ENCODE assay signal across 11 cellular contexts in genomic region chr4:48557478-48557877, GRCh38.
A peak's percentile ranks its signal among the peaks of the same experiment; 100 is the strongest.
DNase-seq lines count a peak whose midpoint lies in the region; ATAC-seq and TF ChIP-seq lines count a peak whose summit lies in the region.
"Had no signal": no experiment of that assay in that cellular context is flagged by ENCODE, and none has a peak within 500 bp of the region (broad histone marks: within the 10 kb centered on the region; RNA-seq: fewer than 3 reads in every experiment).

No MANE protein-coding gene starts in this region.

- no peak overlapping the region for H2BK120ac ChIP-seq in IMR-90 (ENCODE audit: low read depth, low read length)

- H3K27me3 ChIP-seq in IMR-90 (ENCODE audit: control insufficient read depth, insufficient read depth, low read length) (no peaks in the 10 kb centered on the region), brain microvascular endothelial cell (replicated peaks) (no peaks in the 10 kb centered on the region)

- no peak overlapping the region for H4K8ac ChIP-seq in IMR-90 (ENCODE audit: low read depth in 2 of 2, low read length in 2 of 2)

- no peak overlapping the region for H4K5ac ChIP-seq in IMR-90 (ENCODE audit: low read depth, low read length)

- H3K9me3 ChIP-seq in IMR-90 (ENCODE audit: control insufficient read depth, insufficient read depth, low read length) = no peaks in the 10 kb centered on the region; the same call in 1 of the 2 replicates

- BruUV-seq in IMR-90 (replicated peaks; lab: Mats Ljungman, UMichigan) = no TSS peak

- peak; percentile 23 for DNase-seq in NCI-H82 (lab: John Stamatoyannopoulos, UW)
- no peak for DNase-seq in NCI-H82 treated with DMSO at 0.1 percent for 48 hours (lab: John Stamatoyannopoulos, UW; ENCODE audit: unreplicated experiment)
- no peak for DNase-seq in IMR-90
- DNase-seq in brain microvascular endothelial cell = no peak
- no peak for DNase-seq in neural crest cell (ENCODE audit: low read depth, low spot score)
- no peak for DNase-seq in COLO668 (lab: John Stamatoyannopoulos, UW; ENCODE audit: unreplicated experiment)
- DNase-seq in hippocampal formation (lab: John Stamatoyannopoulos, UW) = no peak
- DNase-seq in inferior parietal cortex (ENCODE audit: extremely low spot score) = no peak
- DNase-seq: NCI-H510A had no signal

- dilution Hi-C loops in IMR-90 (cut with HindIII; ENCODE audit: low sequenced_read_pairs, unreplicated experiment) = no loop called here

- no peak overlapping the region for H3K14ac ChIP-seq in IMR-90 (replicated peaks; ENCODE audit: low read depth, low read length)

- no peak overlapping the region for H2BK20ac ChIP-seq in IMR-90 (ENCODE audit: low read depth, low read length)

- H2BK15ac ChIP-seq in IMR-90 (ENCODE audit: low read depth, low read length) = no peak overlapping the region

- H3K9me1 ChIP-seq in IMR-90 (ENCODE audit: insufficient read depth, low read length) = peaks cover 9% of the 10 kb centered on the region; the same call in 1 of the 2 replicates

- no peaks in the 10 kb centered on the region for H3K9me3 Mint-ChIP-seq in neural crest cell
- H3K9me3 Mint-ChIP-seq: dendritic cell treated with granulocyte-macrophage colony-stimulating factor and Interleukin-4, amounts not matched to agents 40 ng/mL and 50 ng/mL, for 4 days; nephron had no signal

- intact Hi-C loops in IMR-90 (cut with micrococcal nuclease) = no loop called here

- H3K56ac ChIP-seq in IMR-90 (ENCODE audit: extremely low read depth, insufficient read depth, low read length) = no peak overlapping the region; the same call in 1 of the 2 replicates

- no peaks in the 10 kb centered on the region for H3K4me1 ChIP-seq in IMR-90 (ENCODE audit: control insufficient read depth, insufficient read depth, low read length)

- H4K91ac ChIP-seq in IMR-90 (ENCODE audit: insufficient read depth, low read depth, low read length) = no peak overlapping the region

- H3K27me3 Mint-ChIP-seq in neural crest cell (ENCODE audit: low read depth) = no peaks in the 10 kb centered on the region
- H3K27me3 Mint-ChIP-seq: dendritic cell treated with granulocyte-macrophage colony-stimulating factor and Interleukin-4, amounts not matched to agents 40 ng/mL and 50 ng/mL, for 4 days had no signal

- H3K27ac Mint-ChIP-seq in neural crest cell (ENCODE audit: unreplicated experiment) = no peak overlapping the region
- H3K27ac Mint-ChIP-seq: dendritic cell treated with granulocyte-macrophage colony-stimulating factor and Interleukin-4, amounts not matched to agents 40 ng/mL and 50 ng/mL, for 4 days; nephron had no signal

- H3K79me1 ChIP-seq in IMR-90 (ENCODE audit: low read depth in 1 of 2, low read length in 2 of 2) = peaks cover 3 to 6% of the 10 kb centered on the region in 2 experiments; a peak in 1 of 4 replicates

- H2AFZ ChIP-seq in IMR-90 (replicated peaks; ENCODE audit: low read length, poor library complexity) = peak overlapping the region; percentile 62

- H2AK5ac ChIP-seq in IMR-90 (ENCODE audit: low read depth, low read length) = no peak overlapping the region

- no peak overlapping the region for H3K18ac ChIP-seq in IMR-90 (ENCODE audit: low read depth, low read length)

- 100% methylated on average over 1 of the region's 8 CpGs; no CpG with 5 or more reads in 1 of the 2 experiments for WGBS in IMR-90 (ENCODE audit: extremely low coverage in 2 of 2, insufficient read length in 1 of 2), 2 experiments

- TF ChIP-seq CTCF in IMR-90 (conservative IDR thresholded peaks at IDR 0.05; ENCODE audit: low read depth, low read length) = no peak
- TF ChIP-seq CTCF in brain microvascular endothelial cell (IDR thresholded peaks at IDR 0.05; ENCODE audit: low read depth, low read length, missing control alignments) = peak; percentile 65
- peak; percentile 48 for TF ChIP-seq CTCF in neural crest cell (conservative IDR thresholded peaks at IDR 0.05)

- peak overlapping the region; percentile 30 for H2AK9ac ChIP-seq in IMR-90 (replicated peaks; ENCODE audit: low read depth, low read length, poor library complexity)

- H3K9ac ChIP-seq in IMR-90 (ENCODE audit: low read depth, low read length) = no peak overlapping the region

- H3K36me3 Mint-ChIP-seq in neural crest cell (ENCODE audit: low read depth) = peaks cover 27% of the 10 kb centered on the region

- H3K36me3 ChIP-seq in IMR-90 (ENCODE audit: control insufficient read depth, insufficient read depth, low read length) (peaks cover 23% of the 10 kb centered on the region), brain microvascular endothelial cell (replicated peaks) (peaks cover 19% of the 10 kb centered on the region)

- H3K4me2 ChIP-seq in IMR-90 (ENCODE audit: low read depth, low read length) = no peak overlapping the region

- POLR2A ChIA-PET in IMR-90 (lab: Charles Lee; ENCODE audit: unreplicated experiment) = no interaction called here

- no peaks in the 10 kb centered on the region for H4K20me1 ChIP-seq in IMR-90 (ENCODE audit: insufficient read depth, low read length)

- H3K27ac ChIP-seq in IMR-90 (ENCODE audit: insufficient read depth, low read length) (no peak overlapping the region), brain microvascular endothelial cell (no peak overlapping the region)

- no peak for ATAC-seq in IMR-90 (ENCODE audit: low read depth)

- CTCF ChIA-PET in IMR-90 (lab: Yijun Ruan, JAX) = interaction anchor here (1.7 kb wide), 1 partner anchor 12 kb away, joined by 8 read pairs; no protein-coding TSS in a partner anchor

- H3K23ac ChIP-seq in IMR-90 (ENCODE audit: low read depth, low read length) = no peak overlapping the region

- no peak for TF ChIP-seq RAD21 in IMR-90 (IDR thresholded peaks at IDR 0.05; ENCODE audit: low read length)

- H3K4me3 ChIP-seq in IMR-90 (ENCODE audit: insufficient read depth, low read depth, low read length) = no peak overlapping the region
- H3K4me3 ChIP-seq in brain microvascular endothelial cell (ENCODE audit: low read depth, low read length) = no peak overlapping the region

- in situ Hi-C loops in IMR-90 (cut with MboI; ENCODE audit: low sequenced_read_pairs) = no loop called here
- in situ Hi-C loops in brain microvascular endothelial cell (cut with HindIII; ENCODE audit: low pct_ligation_motif_present, low sequenced_read_pairs) = no loop called here

- no peak for TF ChIP-seq POLR2A in IMR-90 (IDR thresholded peaks at IDR 0.05; ENCODE audit: low read depth, low read length)

- no peak overlapping the region for H3K4ac ChIP-seq in IMR-90 (ENCODE audit: low read depth, low read length)

- no peak overlapping the region for H3K4me3 Mint-ChIP-seq in neural crest cell
- H3K4me3 Mint-ChIP-seq: dendritic cell treated with granulocyte-macrophage colony-stimulating factor and Interleukin-4, amounts not matched to agents 40 ng/mL and 50 ng/mL, for 4 days; nephron had no signal

- H3K4me1 Mint-ChIP-seq in neural crest cell = no peaks in the 10 kb centered on the region
- H3K4me1 Mint-ChIP-seq: nephron had no signal

- no peak overlapping the region for H2BK5ac ChIP-seq in IMR-90 (ENCODE audit: low read depth, low read length, poor library complexity, severe bottlenecking)

TF ChIP-seq in IMR-90, 13 proteins besides CTCF, POLR2A, EP300 and RAD21:
- TF ChIP-seq FOS (IDR thresholded peaks at IDR 0.05; ENCODE audit: low read depth, low read length) (no peak), BHLHE40 (IDR thresholded peaks at IDR 0.05; ENCODE audit: low read depth, low read length) (no peak), MAZ (IDR thresholded peaks at IDR 0.05; ENCODE audit: borderline replicate concordance, low read depth, low read length) (no peak), NFE2L2 (IDR thresholded peaks at IDR 0.05; ENCODE audit: low read depth, low read length) (no peak), CHD1 (IDR thresholded peaks at IDR 0.05; ENCODE audit: low read depth, low read length) (no peak), SMC3 (IDR thresholded peaks at IDR 0.05; ENCODE audit: low read depth, low read length) (no peak), USF2 (IDR thresholded peaks at IDR 0.05; ENCODE audit: low read depth, low read length) (no peak), RFX5 (IDR thresholded peaks at IDR 0.05; ENCODE audit: low read depth, low read length) (no peak), MAFK (IDR thresholded peaks at IDR 0.05; ENCODE audit: low read depth, low read length) (no peak), CEBPB (IDR thresholded peaks at IDR 0.05; ENCODE audit: low read depth, low read length) (no peak), MXI1 (IDR thresholded peaks at IDR 0.05; ENCODE audit: borderline replicate concordance, low read depth, low read length) (no peak)
